ENCODE assay signal across 10 cellular contexts in genomic region chr2:27496357-27497287, GRCh38. TPM values are rescaled to one million over a fixed set of nuclear protein-coding genes. Genes with fewer than 3 reads are reported as not detected.
DNase-seq lines count a peak whose midpoint lies in the region; ATAC-seq lines count a peak whose summit lies in the region.
"Had no signal": no experiment of that assay in that cellular context is flagged by ENCODE, and none has a peak within 500 bp of the region (broad histone marks: within the 10 kb centered on the region; RNA-seq: fewer than 3 reads in every experiment).

GCKR (plus strand) TSS chr2:27496839; CDS start chr2:27496905, 66 bp downstream.

- H3K36me3 ChIP-seq in MG63: no peaks in the 10 kb centered on the region
- no peaks in the 10 kb centered on the region for H3K36me3 ChIP-seq in Karpas-422 (ENCODE audit: insufficient read depth, low read length)

- H3K4me1 Mint-ChIP-seq in effector memory CD8-positive, alpha-beta T cell (ENCODE audit: low read depth in 2 of 2): peaks cover 9 to 11% of the 10 kb centered on the region in 2 donors
- H3K4me1 Mint-ChIP-seq in natural killer cell treated with Interleukin-12 subunit alpha and Interleukin-12 subunit beta and Interleukin-15 and Interleukin-18, amount 100 ng/mL, for 72 hours (ENCODE audit: low read depth in 2 of 2): peaks cover 10 to 16% of the 10 kb centered on the region in 2 donors

- no peaks in the 10 kb centered on the region for H3K9me2 ChIP-seq in Karpas-422 (replicated peaks; ENCODE audit: insufficient read depth, low read length)

- H3K36me3 Mint-ChIP-seq in effector memory CD8-positive, alpha-beta T cell (ENCODE audit: insufficient read depth): no peaks in the 10 kb centered on the region
- peaks cover 6% of the 10 kb centered on the region for H3K36me3 Mint-ChIP-seq in natural killer cell treated with Interleukin-12 subunit alpha and Interleukin-12 subunit beta and Interleukin-15 and Interleukin-18, amount 100 ng/mL, for 72 hours

- ATAC-seq in effector memory CD8-positive, alpha-beta T cell (replicated peaks): no peak
- peak in 1 of 2 donors; percentile 2 for ATAC-seq in natural killer cell treated with Interleukin-12 subunit alpha and Interleukin-12 subunit beta and Interleukin-15 and Interleukin-18, amount 100 ng/mL, for 72 hours
- ATAC-seq in HG02840 (IDR thresholded peaks at IDR 0.05; ENCODE audit: low FRiP score, unreplicated experiment) (no peak), HG03045 (IDR thresholded peaks at IDR 0.05; ENCODE audit: unreplicated experiment) (no peak)

- peak within 1 kb of the TSS in 1 of 2 donors; percentile 89 for H3K27ac Mint-ChIP-seq in effector memory CD8-positive, alpha-beta T cell
- no peak within 1 kb of the TSS for H3K27ac Mint-ChIP-seq in natural killer cell treated with Interleukin-12 subunit alpha and Interleukin-12 subunit beta and Interleukin-15 and Interleukin-18, amount 100 ng/mL, for 72 hours

- no peak within 1 kb of the TSS for H3K4me3 ChIP-seq in MG63
- H3K4me3 ChIP-seq in Karpas-422 (ENCODE audit: low read length): no peak within 1 kb of the TSS

- DNase-seq in CMK (ENCODE audit: low read depth) (peak; percentile 44), MG63 (peak; percentile 71), GF-D8 (lab: John Stamatoyannopoulos, UW) (no peak), Karpas-422 (no peak)
- DNase-seq in effector memory CD8-positive, alpha-beta T cell: no peak
- DNase-seq in natural killer cell treated with Interleukin-12 subunit alpha and Interleukin-12 subunit beta and Interleukin-15 and Interleukin-18, amount 100 ng/mL, for 72 hours (ENCODE audit: low spot score): no peak
- DNase-seq: effector CD8-positive, alpha-beta T cell; stimulated activated CD4-positive, alpha-beta T cell treated with anti-CD3 and anti-CD28 coated beads, Interleukin-12 subunit alpha, Interleukin-12 subunit beta, amount 100 ng/mL, for 4 hours had no signal

- no peaks in the 10 kb centered on the region for H3K27me3 ChIP-seq in MG63
- H3K27me3 ChIP-seq in Karpas-422 (ENCODE audit: low read length): no peaks in the 10 kb centered on the region

- no peak within 1 kb of the TSS for H3K27ac ChIP-seq in Karpas-422 (ENCODE audit: low read length)

- H4K20me1 ChIP-seq in Karpas-422 (ENCODE audit: insufficient read depth, low read depth, low read length): no peaks in the 10 kb centered on the region

- no peak within 1 kb of the TSS for H3K4me2 ChIP-seq in Karpas-422 (ENCODE audit: low read depth, low read length, poor library complexity, severe bottlenecking)

- no peaks in the 10 kb centered on the region for H3K79me2 ChIP-seq in Karpas-422 (ENCODE audit: low read length)

- no peak within 1 kb of the TSS for H3K9ac ChIP-seq in Karpas-422 (ENCODE audit: low read length)

- H2AFZ ChIP-seq in Karpas-422 (ENCODE audit: low read length): no peak within 1 kb of the TSS

- no peaks in the 10 kb centered on the region for H3K4me1 ChIP-seq in Karpas-422 (ENCODE audit: low read length)

- peaks cover 51 to 66% of the 10 kb centered on the region in 2 donors for H3K27me3 Mint-ChIP-seq in effector memory CD8-positive, alpha-beta T cell
- H3K27me3 Mint-ChIP-seq in natural killer cell treated with Interleukin-12 subunit alpha and Interleukin-12 subunit beta and Interleukin-15 and Interleukin-18, amount 100 ng/mL, for 72 hours: peaks cover 46 to 54% of the 10 kb centered on the region in 2 donors

- H3K9me3 ChIP-seq in MG63 (no peaks in the 10 kb centered on the region), Karpas-422 (ENCODE audit: low read length) (no peaks in the 10 kb centered on the region)

- H3K4me3 Mint-ChIP-seq in effector memory CD8-positive, alpha-beta T cell: peak within 1 kb of the TSS; percentile 84 to 91
- peak within 1 kb of the TSS; percentile 71 for H3K4me3 Mint-ChIP-seq in natural killer cell treated with Interleukin-12 subunit alpha and Interleukin-12 subunit beta and Interleukin-15 and Interleukin-18, amount 100 ng/mL, for 72 hours

- no peaks in the 10 kb centered on the region for H3K9me3 Mint-ChIP-seq in effector memory CD8-positive, alpha-beta T cell
- no peaks in the 10 kb centered on the region for H3K9me3 Mint-ChIP-seq in natural killer cell treated with Interleukin-12 subunit alpha and Interleukin-12 subunit beta and Interleukin-15 and Interleukin-18, amount 100 ng/mL, for 72 hours

RNA-seq across cellular contexts. Expression of gene GCKR, which starts in this region (rescaled TPM):
- total RNA-seq in MG63 (2014; rRNA removed; shearing (Covaris generic); ENCODE audit: low replicate concordance): not detected in 2 replicates
- not detected for total RNA-seq in natural killer cell treated with Interleukin-12 subunit alpha and Interleukin-12 subunit beta and Interleukin-15 and Interleukin-18, amount 100 ng/mL, for 72 hours
- not detected in 2 replicates for total RNA-seq in Karpas-422 (2014; rRNA removed; shearing (Covaris generic); ENCODE audit: low replicate concordance)

Comparison
In these comparisons a context has a peak if more than half of its experiments do, and no peak if none do; other contexts are left out.
1. Peak in DNase-seq in MG63; RNA of the gene not detected or under 1 TPM.